ENCODE assay signal across 1 cellular context in genomic region chr2:222052934-222053367, GRCh38.
TF ChIP-seq lines count a peak whose summit lies in the region.

No MANE protein-coding gene starts in this region.

TF ChIP-seq in GM12878, 131 proteins besides CTCF, POLR2A, EP300 and RAD21 (continued from another document):
- TF ChIP-seq TCF3 (IDR thresholded peaks at IDR 0.05; ENCODE audit: borderline replicate concordance, insufficient read depth, low read depth, low read length) (no peak), RUNX3 (IDR thresholded peaks at IDR 0.05; ENCODE audit: low read length) (no peak), CBFB (IDR thresholded peaks at IDR 0.05; ENCODE audit: low read depth) (no peak), ASH2L (IDR thresholded peaks at IDR 0.05; ENCODE audit: borderline replicate concordance, low read depth) (no peak), SMAD5 (IDR thresholded peaks at IDR 0.05; ENCODE audit: low read depth) (no peak), ATF7 (IDR thresholded peaks at IDR 0.05; ENCODE audit: low read depth) (no peak), EGR1 (IDR thresholded peaks at IDR 0.05; ENCODE audit: borderline replicate concordance in 1 of 2, low read depth in 2 of 2, low read length in 2 of 2) (no peak), ZNF384 (IDR thresholded peaks at IDR 0.05; ENCODE audit: borderline replicate concordance, low read depth, low read length) (no peak), SIN3A (IDR thresholded peaks at IDR 0.05; ENCODE audit: low read depth, low read length) (no peak), BCLAF1 (IDR thresholded peaks at IDR 0.05) (no peak)
